ENCODE assay signal across 24 cellular contexts in genomic region chr1:215557992-215558626, GRCh38.
"Had no signal": no experiment of that assay in that cellular context is flagged by ENCODE, and none has a peak within 500 bp of the region (broad histone marks: within the 10 kb centered on the region; RNA-seq: fewer than 3 reads in every experiment).

No MANE protein-coding gene starts in this region.

- H3K9me3 Mint-ChIP-seq: activated CD4-positive, alpha-beta T cell treated with anti-CD3 and anti-CD28 coated beads, Interleukin-2, amount 10 ng/mL, durations not matched to agents 7 days and 5 days had no signal

- H3K36me3 ChIP-seq: brain microvascular endothelial cell, cardiac muscle cell, SJSA1 had no signal

- ATAC-seq: activated T-helper 17 cell treated with anti-CD3 and anti-CD28 coated beads, Interleukin-2, amount 50 U/mL, for 72 hours; PC-3 had no signal

- H3K4me3 ChIP-seq: cardiac muscle cell, SJSA1 had no signal

- FAIRE-seq: RCC 7860 had no signal

- H3K27me3 ChIP-seq: brain microvascular endothelial cell, cardiac muscle cell, SJSA1 had no signal

- H3K4me3 Mint-ChIP-seq: activated B cell treated with CpG ODN at 0.5 μM for 24 hours; activated CD4-positive, alpha-beta memory T cell treated with anti-CD3 and anti-CD28 coated beads for 36 hours; activated CD4-positive, alpha-beta T cell treated with anti-CD3 and anti-CD28 coated beads, Interleukin-2, amount 10 ng/mL, durations not matched to agents 7 days and 5 days; activated naive CD4-positive, alpha-beta T cell treated with anti-CD3 and anti-CD28 coated beads for 36 hours; activated naive CD8-positive, alpha-beta T cell; activated T-helper 17 cell treated with anti-CD3 and anti-CD28 coated beads, Interleukin-2, amount 50 U/mL, for 72 hours; T-helper 1 cell treated with Interleukin-12 subunit alpha and Interleukin-12 subunit beta and Interleukin-4 antibody, amounts not matched to agents 30 μg/mL and 1 μg/mL, for 36 hours had no signal

- H3K4me1 Mint-ChIP-seq: activated B cell treated with CpG ODN at 0.5 μM for 24 hours; activated CD4-positive, alpha-beta T cell treated with anti-CD3 and anti-CD28 coated beads, Interleukin-2, amount 10 ng/mL, durations not matched to agents 7 days and 5 days; activated T-helper 17 cell treated with anti-CD3 and anti-CD28 coated beads, Interleukin-2, amount 50 U/mL, for 72 hours had no signal

- H3K27ac ChIP-seq: brain microvascular endothelial cell, cardiac muscle cell, SJSA1 had no signal

- H3K27ac Mint-ChIP-seq: activated B cell treated with CpG ODN at 0.5 μM for 24 hours; activated CD4-positive, alpha-beta memory T cell treated with anti-CD3 and anti-CD28 coated beads for 36 hours; activated CD4-positive, alpha-beta T cell treated with anti-CD3 and anti-CD28 coated beads, Interleukin-2, amount 10 ng/mL, durations not matched to agents 7 days and 5 days; activated naive CD4-positive, alpha-beta T cell treated with anti-CD3 and anti-CD28 coated beads for 36 hours; activated naive CD8-positive, alpha-beta T cell; activated T-helper 17 cell treated with anti-CD3 and anti-CD28 coated beads, Interleukin-2, amount 50 U/mL, for 72 hours; T-helper 1 cell treated with Interleukin-12 subunit alpha and Interleukin-12 subunit beta and Interleukin-4 antibody, amounts not matched to agents 30 μg/mL and 1 μg/mL, for 36 hours had no signal

- DNase-seq: activated B cell treated with CpG ODN at 0.5 μM for 24 hours; activated CD4-positive, alpha-beta memory T cell treated with anti-CD3 and anti-CD28 coated beads for 36 hours; activated CD4-positive, alpha-beta T cell treated with anti-CD3 and anti-CD28 coated beads, Interleukin-2, amount 10 ng/mL, durations not matched to agents 7 days and 5 days; activated gamma-delta T cell; activated naive CD4-positive, alpha-beta T cell treated with anti-CD3 and anti-CD28 coated beads for 36 hours; activated T-cell treated with anti-CD3 and anti-CD28 coated beads for 4 hours; activated T-cell treated with anti-CD3 and anti-CD28 coated beads, Interleukin-2, amount 50 U/mL, for 48 hours; brain microvascular endothelial cell; MV-4-11; NCI-H1092 treated with DMSO at 0.1 percent for 48 hours; NCI-H1417 treated with DMSO at 0.1 percent for 48 hours; NCI-H1694; NCI-H2029 treated with DMSO at 0.1 percent for 48 hours; NCI-H510A treated with DMSO at 0.1 percent for 48 hours; NCI-H69; PC-3; SHP77; T-helper 9 cell had no signal

- H3K4me1 ChIP-seq: SJSA1 had no signal

- H3K9me3 ChIP-seq: SJSA1 had no signal
